Comparison of ENCODE assay signal across 32 cellular contexts in genomic region chr2:236962816-236963215, GRCh38.
"Had no signal": no experiment of that assay in that cellular context is flagged by ENCODE, and none has a peak within 500 bp of the region (broad histone marks: within the 10 kb centered on the region; RNA-seq: fewer than 3 reads in every experiment).

No MANE protein-coding gene starts in this region.

- H3K9ac ChIP-seq: neural progenitor cell, parathyroid adenoma had no signal

- H3K4me1 ChIP-seq: left lung, neural progenitor cell, parathyroid adenoma, psoas muscle, right lobe of liver, testis, vagina had no signal

- H3K27ac ChIP-seq: left lung, lower lobe of right lung, neural progenitor cell, neutrophil, parathyroid adenoma, psoas muscle, right lobe of liver, testis, thyroid gland, transverse colon, upper lobe of left lung, vagina had no signal

- H3K9me3 ChIP-seq: left lung, lower lobe of right lung, neutrophil, psoas muscle, right lobe of liver, testis, thyroid gland, transverse colon, upper lobe of left lung, vagina had no signal

- H3K36me3 ChIP-seq: left lung, lower lobe of right lung, neural progenitor cell, neutrophil, right lobe of liver, thyroid gland, transverse colon, upper lobe of left lung, vagina had no signal

- H3K27ac Mint-ChIP-seq: mesothelial cell of epicardium; naive B cell; natural killer cell; nephron progenitor cell; neural progenitor cell; stimulated activated effector memory CD8-positive, alpha-beta T cell treated with anti-CD3 and anti-CD28 coated beads, Interleukin-12 subunit alpha, Interleukin-12 subunit beta, amount 100 ng/mL, for 72 hours; stimulated activated naive CD8-positive, alpha-beta T cell treated with anti-CD3 and anti-CD28 coated beads, Interleukin-15, Interleukin-2, amounts not matched to agents 100 ng/mL and 50 ng/mL, for 24 hours had no signal

- H3K27me3 Mint-ChIP-seq: stimulated activated naive CD8-positive, alpha-beta T cell treated with anti-CD3 and anti-CD28 coated beads, Interleukin-15, Interleukin-2, amounts not matched to agents 100 ng/mL and 50 ng/mL, for 24 hours had no signal

- H3K36me3 Mint-ChIP-seq: naive B cell; natural killer cell; stimulated activated effector memory CD8-positive, alpha-beta T cell treated with anti-CD3 and anti-CD28 coated beads, Interleukin-12 subunit alpha, Interleukin-12 subunit beta, amount 100 ng/mL, for 72 hours had no signal

- H2AFZ ChIP-seq: neural progenitor cell, parathyroid adenoma had no signal

- H3K4me3 Mint-ChIP-seq: mesothelial cell of epicardium; naive B cell; natural killer cell; nephron progenitor cell; neural progenitor cell; stimulated activated effector memory CD8-positive, alpha-beta T cell treated with anti-CD3 and anti-CD28 coated beads, Interleukin-12 subunit alpha, Interleukin-12 subunit beta, amount 100 ng/mL, for 72 hours; stimulated activated naive CD8-positive, alpha-beta T cell treated with anti-CD3 and anti-CD28 coated beads, Interleukin-15, Interleukin-2, amounts not matched to agents 100 ng/mL and 50 ng/mL, for 24 hours had no signal

- DNase-seq: hippocampal formation; kidney glomerular epithelial cell; left cardiac atrium; left lung; lower lobe of right lung; mammary epithelial cell; mesenchymal stem cell; naive B cell; natural killer cell; nephron progenitor cell; occipital lobe; psoas muscle; stimulated activated CD4-positive, alpha-beta T cell treated with anti-CD3 and anti-CD28 coated beads, Interleukin-12 subunit alpha, Interleukin-12 subunit beta, amount 100 ng/mL, for 4 hours; stimulated activated CD4-positive, alpha-beta T cell treated with anti-CD3 and anti-CD28 coated beads, Interleukin-15, amount 100 ng/mL, for 24 hours; stimulated activated CD4-positive, alpha-beta T cell treated with anti-CD3 and anti-CD28 coated beads, Interleukin-2, amount 100 ng/mL, for 24 hours; stimulated activated CD4-positive, alpha-beta T cell treated with anti-CD3 and anti-CD28 coated beads, Interleukin-4, amount 100 ng/mL, for 1 hour; stimulated activated naive CD4-positive, alpha-beta T cell; substantia nigra; testis; thyroid gland; transverse colon; upper lobe of left lung had no signal

- H3K4me2 ChIP-seq: neural progenitor cell had no signal

- H3K27me3 ChIP-seq: left lung, neural progenitor cell, neutrophil, right lobe of liver, testis, thyroid gland, transverse colon, upper lobe of left lung, vagina had no signal

- FAIRE-seq: keratinocyte had no signal

- H3K4me3 ChIP-seq: left lung, lower lobe of right lung, neural progenitor cell, psoas muscle, right lobe of liver, skin epidermis, testis, thyroid gland, transverse colon, upper lobe of left lung, vagina had no signal

- H3K9me3 Mint-ChIP-seq: natural killer cell; nephron progenitor cell; neural progenitor cell; stimulated activated effector memory CD8-positive, alpha-beta T cell treated with anti-CD3 and anti-CD28 coated beads, Interleukin-12 subunit alpha, Interleukin-12 subunit beta, amount 100 ng/mL, for 72 hours; stimulated activated naive CD8-positive, alpha-beta T cell treated with anti-CD3 and anti-CD28 coated beads, Interleukin-15, Interleukin-2, amounts not matched to agents 100 ng/mL and 50 ng/mL, for 24 hours had no signal

- ATAC-seq: left cardiac atrium; left lung; lower lobe of right lung; natural killer cell; psoas muscle; right lobe of liver; stimulated activated effector memory CD8-positive, alpha-beta T cell treated with anti-CD3 and anti-CD28 coated beads, Interleukin-12 subunit alpha, Interleukin-12 subunit beta, amount 100 ng/mL, for 72 hours had no signal

- H3K79me2 ChIP-seq: parathyroid adenoma had no signal
